18 cellular contexts compared by ENCODE assay signal in genomic region chr4:67152976-67153375, GRCh38.
"Had no signal": no experiment of that assay in that cellular context is flagged by ENCODE, and none has a peak within 500 bp of the region (broad histone marks: within the 10 kb centered on the region; RNA-seq: fewer than 3 reads in every experiment).

No MANE protein-coding gene starts in this region.

- H3K36me3 Mint-ChIP-seq: activated naive CD4-positive, alpha-beta T cell treated with anti-CD3 and anti-CD28 coated beads, Interleukin-2, amount 50 U/mL, for 24 hours; type B pancreatic cell; WTC11 had no signal

- H3K27me3 ChIP-seq: adrenal gland, cardiac muscle cell, gastroesophageal sphincter, ovary, sigmoid colon, spleen had no signal

- H3K36me3 ChIP-seq: adrenal gland, cardiac muscle cell, gastroesophageal sphincter, heart right ventricle, ovary, sigmoid colon, spleen had no signal

- H3K4me3 ChIP-seq: adrenal gland, cardiac muscle cell, gastroesophageal sphincter, heart right ventricle, lung, ovary, sigmoid colon, spleen had no signal

- H3K9me3 Mint-ChIP-seq: activated CD4-positive, alpha-beta memory T cell treated with anti-CD3 and anti-CD28 coated beads, Interleukin-2, amount 10 ng/mL, durations not matched to agents 7 days and 5 days; activated naive CD4-positive, alpha-beta T cell treated with anti-CD3 and anti-CD28 coated beads, Interleukin-2, amount 50 U/mL, for 24 hours; activated T-cell treated with anti-CD3 and anti-CD28 coated beads, Interleukin-2, amount 50 U/mL, for 24 hours; stimulated activated naive CD8-positive, alpha-beta T cell treated with anti-CD3 and anti-CD28 coated beads, Interleukin-15, Interleukin-2, amounts not matched to agents 100 ng/mL and 50 ng/mL, for 24 hours; type B pancreatic cell; WTC11 had no signal

- FAIRE-seq: islet of Langerhans had no signal

- DNase-seq: activated CD4-positive, alpha-beta memory T cell treated with anti-CD3 and anti-CD28 coated beads, Interleukin-2, amount 10 ng/mL, durations not matched to agents 7 days and 5 days; activated CD4-positive, alpha-beta T cell treated with anti-CD3 and anti-CD28 coated beads for 4 hours; activated T-cell treated with anti-CD3 and anti-CD28 coated beads, Interleukin-2, amount 50 U/mL, for 24 hours; adrenal gland; heart right ventricle; left colon; midbrain; ovary; sigmoid colon; spleen had no signal

- H3K27ac Mint-ChIP-seq: activated CD4-positive, alpha-beta memory T cell treated with anti-CD3 and anti-CD28 coated beads, Interleukin-2, amount 10 ng/mL, durations not matched to agents 7 days and 5 days; activated naive CD4-positive, alpha-beta T cell treated with anti-CD3 and anti-CD28 coated beads, Interleukin-2, amount 50 U/mL, for 24 hours; activated T-cell treated with anti-CD3 and anti-CD28 coated beads, Interleukin-2, amount 50 U/mL, for 24 hours; stimulated activated naive CD8-positive, alpha-beta T cell treated with anti-CD3 and anti-CD28 coated beads, Interleukin-15, Interleukin-2, amounts not matched to agents 100 ng/mL and 50 ng/mL, for 24 hours; type B pancreatic cell; WTC11 had no signal

- H3K27me3 Mint-ChIP-seq: activated CD4-positive, alpha-beta memory T cell treated with anti-CD3 and anti-CD28 coated beads, Interleukin-2, amount 10 ng/mL, durations not matched to agents 7 days and 5 days; activated naive CD4-positive, alpha-beta T cell treated with anti-CD3 and anti-CD28 coated beads, Interleukin-2, amount 50 U/mL, for 24 hours; activated T-cell treated with anti-CD3 and anti-CD28 coated beads, Interleukin-2, amount 50 U/mL, for 24 hours; stimulated activated naive CD8-positive, alpha-beta T cell treated with anti-CD3 and anti-CD28 coated beads, Interleukin-15, Interleukin-2, amounts not matched to agents 100 ng/mL and 50 ng/mL, for 24 hours; type B pancreatic cell had no signal

- H3K4me3 Mint-ChIP-seq: activated CD4-positive, alpha-beta memory T cell treated with anti-CD3 and anti-CD28 coated beads, Interleukin-2, amount 10 ng/mL, durations not matched to agents 7 days and 5 days; activated naive CD4-positive, alpha-beta T cell treated with anti-CD3 and anti-CD28 coated beads, Interleukin-2, amount 50 U/mL, for 24 hours; activated T-cell treated with anti-CD3 and anti-CD28 coated beads, Interleukin-2, amount 50 U/mL, for 24 hours; stimulated activated naive CD8-positive, alpha-beta T cell treated with anti-CD3 and anti-CD28 coated beads, Interleukin-15, Interleukin-2, amounts not matched to agents 100 ng/mL and 50 ng/mL, for 24 hours; type B pancreatic cell; WTC11 had no signal

- H3K27ac ChIP-seq: adrenal gland, cardiac muscle cell, gastroesophageal sphincter, heart right ventricle, ovary, sigmoid colon, spleen had no signal

- H3K4me1 ChIP-seq: adrenal gland, gastroesophageal sphincter, heart right ventricle, sigmoid colon, spleen had no signal

- H3K4me1 Mint-ChIP-seq: activated CD4-positive, alpha-beta memory T cell treated with anti-CD3 and anti-CD28 coated beads, Interleukin-2, amount 10 ng/mL, durations not matched to agents 7 days and 5 days; activated naive CD4-positive, alpha-beta T cell treated with anti-CD3 and anti-CD28 coated beads, Interleukin-2, amount 50 U/mL, for 24 hours; WTC11 had no signal

- H3K9me3 ChIP-seq: ovary, sigmoid colon had no signal
